ENCODE assay signal across 8 cellular contexts in the genomic region with DNA sequence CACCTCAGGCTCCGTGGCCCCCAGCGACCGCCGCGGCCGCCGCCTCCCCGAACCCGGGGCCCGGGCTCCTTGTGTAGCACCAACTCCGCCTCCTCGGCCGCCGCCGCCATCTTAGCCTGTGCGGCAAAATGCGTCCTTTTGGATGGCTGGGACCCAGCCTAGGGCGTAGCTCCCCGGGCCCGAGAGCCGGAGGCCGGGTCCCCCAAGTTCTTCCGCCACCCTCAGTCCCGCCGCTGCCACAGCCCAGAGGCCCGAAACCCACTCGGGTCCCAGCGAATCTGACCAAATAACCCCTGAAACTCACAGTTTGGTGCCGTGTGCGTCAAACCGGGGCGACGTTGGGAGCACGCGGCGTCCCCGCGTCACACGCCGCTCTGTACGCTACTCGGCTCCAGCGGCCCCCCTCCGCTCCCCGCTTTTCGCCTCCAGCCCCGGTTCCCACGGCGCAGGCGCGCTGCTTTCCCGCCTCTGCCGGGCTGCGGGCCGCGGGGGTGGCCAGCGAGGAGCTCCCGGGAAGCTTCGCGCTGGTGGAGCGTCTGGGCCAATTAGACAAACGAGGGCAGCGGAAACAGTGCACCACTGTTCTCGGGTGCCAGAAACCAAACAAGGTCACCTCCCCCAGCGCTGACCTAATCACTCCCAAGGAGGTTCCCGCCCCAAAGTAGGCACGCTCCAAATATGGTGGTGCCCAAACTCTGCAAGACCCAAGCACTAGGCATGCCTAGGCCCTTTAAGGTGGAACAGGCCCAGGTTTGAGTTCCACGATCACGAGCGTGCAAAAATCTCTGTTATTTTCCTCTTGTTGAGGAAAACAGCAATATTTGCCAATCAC. TPM values are rescaled to one million over a fixed set of nuclear protein-coding genes. Genes with fewer than 3 reads are reported as not detected.
DNase-seq lines count a peak whose midpoint lies in the region; TF ChIP-seq lines count a peak whose summit lies in the region.

Gene ZNF644, minus strand, starts transcription at position 350 of the 832 bp plus-strand sequence. CDS start 39,682 bp downstream, outside the sequence.

- H3K27me3 Mint-ChIP-seq in nephron (ENCODE audit: low read depth) = no peaks in the 10 kb centered on the region
- H3K27me3 Mint-ChIP-seq in stimulated activated naive CD8-positive, alpha-beta T cell treated with anti-CD3 and anti-CD28 coated beads, Interleukin-15, Interleukin-2, amounts not matched to agents 100 ng/mL and 50 ng/mL, for 24 hours = no peaks in the 10 kb centered on the region

- no peaks in the 10 kb centered on the region for H3K9me3 Mint-ChIP-seq in nephron
- H3K9me3 Mint-ChIP-seq in stimulated activated naive CD8-positive, alpha-beta T cell treated with anti-CD3 and anti-CD28 coated beads, Interleukin-15, Interleukin-2, amounts not matched to agents 100 ng/mL and 50 ng/mL, for 24 hours = no peaks in the 10 kb centered on the region

- H3K9ac ChIP-seq in ES-I3 (ENCODE audit: low read depth, low read length) = peak within 1 kb of the TSS; percentile 90
- peak within 1 kb of the TSS; percentile 87 for H3K9ac ChIP-seq in Loucy (ENCODE audit: low read depth, low read length, poor library complexity, severe bottlenecking)

- H3K27me3 ChIP-seq in H7 (ENCODE audit: control insufficient read depth, insufficient read depth, low read length) (no peaks in the 10 kb centered on the region), Loucy (ENCODE audit: insufficient read depth, low read length, poor library complexity, severe bottlenecking) (no peaks in the 10 kb centered on the region)

- 0 out of 2 replicates have a peak, but pooled peaks cover 2% of the 10 kb centered on the region for H3F3A ChIP-seq in Loucy (ENCODE audit: low read depth)

- peak within 1 kb of the TSS; percentile 72 for H3K4me3 ChIP-seq in H7 (ENCODE audit: insufficient read depth, low read depth, low read length)
- peak within 1 kb of the TSS; percentile 84 for H3K4me3 ChIP-seq in Loucy (ENCODE audit: low read length, poor library complexity, severe bottlenecking)
- peak within 1 kb of the TSS; percentile 82 for H3K4me3 ChIP-seq in fibroblast of the aortic adventitia (ENCODE audit: low read depth, low read length)

- peaks cover 43% of the 10 kb centered on the region for H4K20me1 ChIP-seq in Loucy (ENCODE audit: insufficient read depth, low read length, poor library complexity, severe bottlenecking)

- H3K36me3 ChIP-seq in ES-I3 (ENCODE audit: insufficient read depth, low read length) (no peaks in the 10 kb centered on the region; the same call in 1 of the 2 replicates), H7 (replicated peaks; ENCODE audit: control insufficient read depth, insufficient read depth, low read length) (peaks cover 4% of the 10 kb centered on the region), Loucy (ENCODE audit: insufficient read depth, low read length) (no peaks in the 10 kb centered on the region)

- peaks cover 32% of the 10 kb centered on the region for H3K4me1 Mint-ChIP-seq in nephron
- peaks cover 70% of the 10 kb centered on the region for H3K4me1 Mint-ChIP-seq in stimulated activated naive CD8-positive, alpha-beta T cell treated with anti-CD3 and anti-CD28 coated beads, Interleukin-15, Interleukin-2, amounts not matched to agents 100 ng/mL and 50 ng/mL, for 24 hours (ENCODE audit: low read depth)

- peak within 1 kb of the TSS; percentile 98 to 100 (median 100) for H3K27ac Mint-ChIP-seq in nephron
- peak within 1 kb of the TSS; percentile 99 for H3K27ac Mint-ChIP-seq in stimulated activated naive CD8-positive, alpha-beta T cell treated with anti-CD3 and anti-CD28 coated beads, Interleukin-15, Interleukin-2, amounts not matched to agents 100 ng/mL and 50 ng/mL, for 24 hours

- H3K4me1 ChIP-seq in ES-I3 (ENCODE audit: insufficient read depth, low read length) (peaks cover 9% of the 10 kb centered on the region), Loucy (ENCODE audit: insufficient read depth, low read length, poor library complexity, severe bottlenecking) (peaks cover 39% of the 10 kb centered on the region)

- H3K4me2 ChIP-seq in Loucy (ENCODE audit: low read depth, low read length, poor library complexity, severe bottlenecking) = peak within 1 kb of the TSS; percentile 90

- DNase-seq in H7 (peak; percentile 91), SHP77 (lab: John Stamatoyannopoulos, UW) (peak; percentile 78 to 85), fibroblast of the aortic adventitia (ENCODE audit: low read depth) (peak; percentile 90)
- DNase-seq in activated effector memory CD4-positive, alpha-beta T cell treated with Interleukin-2 at 50 U/mL for 16 hours = peak; percentile 83

- H3K9me2 ChIP-seq in Loucy (replicated peaks; ENCODE audit: low read depth, low read length) = no peaks in the 10 kb centered on the region

- H3K9me3 ChIP-seq in ES-I3 (ENCODE audit: control insufficient read depth, insufficient read depth, low read length) (no peaks in the 10 kb centered on the region), Loucy (ENCODE audit: insufficient read depth, low read depth, low read length) (no peaks in the 10 kb centered on the region)

- peaks cover 17% of the 10 kb centered on the region for H3K36me3 Mint-ChIP-seq in nephron (ENCODE audit: low read depth)
- H3K36me3 Mint-ChIP-seq in stimulated activated naive CD8-positive, alpha-beta T cell treated with anti-CD3 and anti-CD28 coated beads, Interleukin-15, Interleukin-2, amounts not matched to agents 100 ng/mL and 50 ng/mL, for 24 hours (ENCODE audit: low read depth) = peaks cover 31% of the 10 kb centered on the region

- H2AFZ ChIP-seq in Loucy (ENCODE audit: low read length) = peak within 1 kb of the TSS; percentile 77

- no peak for TF ChIP-seq CTCF in Loucy (conservative IDR thresholded peaks at IDR 0.05; ENCODE audit: low read length)
- no peak for TF ChIP-seq CTCF in fibroblast of the aortic adventitia (IDR thresholded peaks at IDR 0.05; ENCODE audit: insufficient read depth, low read length)
- TF ChIP-seq CTCF in nephron (IDR thresholded peaks at IDR 0.05; ENCODE audit: unreplicated experiment in 3 of 3) = no peak

- peaks cover 44% of the 10 kb centered on the region for H3K79me2 ChIP-seq in Loucy (ENCODE audit: insufficient read depth, low read length)

- peak within 1 kb of the TSS; percentile 98 to 100 (median 99) for H3K4me3 Mint-ChIP-seq in nephron
- peak within 1 kb of the TSS; percentile 98 for H3K4me3 Mint-ChIP-seq in stimulated activated naive CD8-positive, alpha-beta T cell treated with anti-CD3 and anti-CD28 coated beads, Interleukin-15, Interleukin-2, amounts not matched to agents 100 ng/mL and 50 ng/mL, for 24 hours

RNA-seq across cellular contexts. Expression of gene ZNF644, which starts in this region (rescaled TPM):
- 71.0 and 109 TPM in 2 replicates for total RNA-seq in H7 (2014; rRNA removed; shearing (Covaris generic))
- total RNA-seq in fibroblast of the aortic adventitia (ENCODE audit: low replicate concordance) = 58.8 and 58.9 TPM in 2 replicates

Comparison
In these comparisons a context has a peak if more than half of its experiments do, and no peak if none do; other contexts are left out.
1. Peak in every context shown above with its lines: DNase-seq and H3K4me3 ChIP-seq.